26 cellular contexts compared by ENCODE assay signal in genomic region chr15:48834756-48835155, GRCh38.
"Had no signal": no experiment of that assay in that cellular context is flagged by ENCODE, and none has a peak within 500 bp of the region (broad histone marks: within the 10 kb centered on the region; RNA-seq: fewer than 3 reads in every experiment).

No MANE protein-coding gene starts in this region.

- H3K27ac Mint-ChIP-seq: mesothelial cell of epicardium; naive thymus-derived CD8-positive, alpha-beta T cell; nephron; progenitor cell of endocrine pancreas; stimulated activated naive B cell treated with anti-CD40 and anti-IgM and Interleukin-4, amounts not matched to agents 10 μg/mL and 1 μg/mL and 100 μg/mL, for 72 hours had no signal

- H3K9me3 ChIP-seq: ovary, testis, thyroid gland, upper lobe of right lung had no signal

- H3K27me3 Mint-ChIP-seq: progenitor cell of endocrine pancreas had no signal

- H3K4me2 ChIP-seq: smooth muscle cell had no signal

- DNase-seq: glutamatergic neuron; heart left ventricle; hypothalamus; islet precursor cell; left ventricle myocardium inferior; mesendoderm; naive thymus-derived CD8-positive, alpha-beta T cell; ovary; stimulated activated CD4-positive, alpha-beta T cell treated with anti-CD3 and anti-CD28 coated beads, Interleukin-12 subunit alpha, Interleukin-12 subunit beta, amount 100 ng/mL, for 4 hours; stimulated activated CD4-positive, alpha-beta T cell treated with anti-CD3 and anti-CD28 coated beads, Interleukin-15, amount 100 ng/mL, for 24 hours; stimulated activated CD4-positive, alpha-beta T cell treated with anti-CD3 and anti-CD28 coated beads, Interleukin-2, amount 100 ng/mL, for 24 hours; stimulated activated CD4-positive, alpha-beta T cell treated with anti-CD3 and anti-CD28 coated beads, Interleukin-4, amount 100 ng/mL, for 1 hour; stimulated activated naive B cell treated with anti-CD40 and anti-IgM and Interleukin-4, amounts not matched to agents 10 μg/mL and 1 μg/mL and 100 μg/mL, for 72 hours; stimulated activated naive CD8-positive, alpha-beta T cell treated with anti-CD3 and anti-CD28 coated beads, Interleukin-15, Interleukin-2, amounts not matched to agents 100 U/mL and 50 U/mL, for 24 hours; stomach; testis; thyroid gland; transverse colon; upper lobe of right lung had no signal

- H3K4me1 ChIP-seq: heart left ventricle, left ventricle myocardium inferior, right atrium auricular region, stomach, testis, thyroid gland, transverse colon, upper lobe of right lung had no signal

- H3K27ac ChIP-seq: heart left ventricle, left ventricle myocardium inferior, ovary, right atrium auricular region, stomach, testis, thyroid gland, transverse colon, upper lobe of right lung had no signal

- H3K4me3 Mint-ChIP-seq: mesothelial cell of epicardium; naive thymus-derived CD8-positive, alpha-beta T cell; nephron; neural crest cell; stimulated activated naive B cell treated with anti-CD40 and anti-IgM and Interleukin-4, amounts not matched to agents 10 μg/mL and 1 μg/mL and 100 μg/mL, for 72 hours had no signal

- H3K27me3 ChIP-seq: heart left ventricle, ovary, right atrium auricular region, stomach, testis, thyroid gland, transverse colon, upper lobe of right lung had no signal

- H3K4me1 Mint-ChIP-seq: mesothelial cell of epicardium; naive thymus-derived CD8-positive, alpha-beta T cell; nephron; stimulated activated naive B cell treated with anti-CD40 and anti-IgM and Interleukin-4, amounts not matched to agents 10 μg/mL and 1 μg/mL and 100 μg/mL, for 72 hours had no signal

- H3K4me3 ChIP-seq: heart left ventricle, left ventricle myocardium inferior, lung, ovary, right atrium auricular region, smooth muscle cell, stomach, testis, thyroid gland, transverse colon, upper lobe of right lung had no signal

- H3K36me3 ChIP-seq: heart left ventricle, ovary, right atrium auricular region, stomach, thyroid gland, transverse colon, upper lobe of right lung had no signal
